In genomic region chr7:32727483-32728411, GRCh38 we compare ENCODE assay signal across 8 cellular contexts.
DNase-seq lines count a peak whose midpoint lies in the region; ATAC-seq and TF ChIP-seq lines count a peak whose summit lies in the region.
"Not testable (repeated sequence)": the region's sequence is repeated elsewhere in the genome, so short reads cannot be mapped to it uniquely, and the experiment has no call there.

No MANE protein-coding gene starts in this region.

- H3K79me2 ChIP-seq in PC-9 (ENCODE audit: low read depth): not testable (repeated sequence)

- intact Hi-C loops in PC-9 (cut with micrococcal nuclease; ENCODE audit: unreplicated experiment): loop anchor here (2.0 to 5.0 kb wide), 2 partner anchors 60 to 233 kb away; partner anchors contain the start of gene AVL9
- intact Hi-C loops in activated T-helper 1 cell treated with anti-CD3 and anti-CD28 coated beads, Interleukin-12 subunit alpha, Interleukin-12 subunit beta, Interleukin-2, Interleukin-4 antibody, amounts not matched to agents 30 ng/mL and 10 ng/mL and 1 ng/mL, durations not matched to agents 14 hours and 24 hours and 36 hours (cut with micrococcal nuclease): loop anchor here (2.0 to 5.0 kb wide), 3 partner anchors 215 to 335 kb away; partner anchors contain the start of genes AVL9 and NT5C3A
- intact Hi-C loops in mucosa of descending colon (cut with DNase I, micrococcal nuclease): not testable (repeated sequence)

- not testable (repeated sequence) for TF ChIP-seq CTCF in PC-9 (conservative IDR thresholded peaks at IDR 0.05); mucosa of descending colon (IDR thresholded peaks at IDR 0.05)

- H3K4me3 ChIP-seq in HUES48 (ENCODE audit: low read depth, low read length): peak overlapping the region; percentile 76
- peak overlapping the region; percentile 63 for H3K4me3 ChIP-seq in PC-9
- peak overlapping the region; percentile 68 for H3K4me3 ChIP-seq in mucosa of descending colon

- BruUV-seq in PC-9 (replicated peaks; lab: Mats Ljungman, UMichigan): not testable (repeated sequence)

- CTCF ChIA-PET in PC-9 (lab: Charles Lee): not testable (repeated sequence)

- H3K4me1 ChIP-seq in HUES48 (ENCODE audit: control insufficient read depth, insufficient read depth, low read length); mucosa of descending colon (ENCODE audit: low read depth): not testable (repeated sequence)
- H3K4me1 ChIP-seq in PC-9 (replicated peaks; ENCODE audit: insufficient read depth): peaks cover 13% of the 10 kb centered on the region

- H3K27ac ChIP-seq in HUES48 (ENCODE audit: low read depth, low read length) (peak overlapping the region; percentile 71), PC-9 (peak overlapping the region; percentile 55; the same call in 1 of the 2 replicates)

- H2AFZ ChIP-seq in PC-9: peak overlapping the region; percentile 82

- not testable (repeated sequence) for H3K4me1 Mint-ChIP-seq in activated T-helper 1 cell treated with anti-CD3 and anti-CD28 coated beads, Interleukin-12 subunit alpha, Interleukin-12 subunit beta, Interleukin-2, Interleukin-4 antibody, amounts not matched to agents 30 ng/mL and 10 ng/mL and 1 ng/mL, durations not matched to agents 14 hours and 24 hours and 36 hours (ENCODE audit: low read depth); stimulated activated memory B cell treated with anti-CD40 and anti-IgM and Interleukin-4, amounts not matched to agents 10 μg/mL and 1 μg/mL and 100 μg/mL, for 72 hours

- H3K9me2 ChIP-seq in PC-9 (ENCODE audit: insufficient read depth): not testable (repeated sequence)

- not testable (repeated sequence) for H3K9me3 Mint-ChIP-seq in activated T-helper 1 cell treated with anti-CD3 and anti-CD28 coated beads, Interleukin-12 subunit alpha, Interleukin-12 subunit beta, Interleukin-2, Interleukin-4 antibody, amounts not matched to agents 30 ng/mL and 10 ng/mL and 1 ng/mL, durations not matched to agents 14 hours and 24 hours and 36 hours; stimulated activated memory B cell treated with anti-CD40 and anti-IgM and Interleukin-4, amounts not matched to agents 10 μg/mL and 1 μg/mL and 100 μg/mL, for 72 hours

- H3K27me3 Mint-ChIP-seq in activated T-helper 1 cell treated with anti-CD3 and anti-CD28 coated beads, Interleukin-12 subunit alpha, Interleukin-12 subunit beta, Interleukin-2, Interleukin-4 antibody, amounts not matched to agents 30 ng/mL and 10 ng/mL and 1 ng/mL, durations not matched to agents 14 hours and 24 hours and 36 hours (ENCODE audit: insufficient read depth): peaks cover 21% of the 10 kb centered on the region
- H3K27me3 Mint-ChIP-seq in stimulated activated memory B cell treated with anti-CD40 and anti-IgM and Interleukin-4, amounts not matched to agents 10 μg/mL and 1 μg/mL and 100 μg/mL, for 72 hours: not testable (repeated sequence)

- not testable (repeated sequence) for H4K20me1 ChIP-seq in PC-9 (ENCODE audit: insufficient read depth)

- not testable (repeated sequence) for H3K36me3 ChIP-seq in HUES48 (ENCODE audit: control insufficient read depth, insufficient read depth, low read length); PC-9 (ENCODE audit: low read depth); mucosa of descending colon (ENCODE audit: low read depth)

- H3K4me3 Mint-ChIP-seq in activated T-helper 1 cell treated with anti-CD3 and anti-CD28 coated beads, Interleukin-12 subunit alpha, Interleukin-12 subunit beta, Interleukin-2, Interleukin-4 antibody, amounts not matched to agents 30 ng/mL and 10 ng/mL and 1 ng/mL, durations not matched to agents 14 hours and 24 hours and 36 hours: peak overlapping the region; percentile 79
- H3K4me3 Mint-ChIP-seq in stimulated activated memory B cell treated with anti-CD40 and anti-IgM and Interleukin-4, amounts not matched to agents 10 μg/mL and 1 μg/mL and 100 μg/mL, for 72 hours: peak overlapping the region; percentile 80

- POLR2A ChIA-PET in PC-9 (lab: Charles Lee; ENCODE audit: unreplicated experiment): not testable (repeated sequence)

- H3K9me3 ChIP-seq in HUES48 (ENCODE audit: control insufficient read depth, insufficient read depth, low read length); PC-9 (ENCODE audit: insufficient read depth, low read depth); mucosa of descending colon: not testable (repeated sequence)

- H3K27me3 ChIP-seq in HUES48 (ENCODE audit: control insufficient read depth, insufficient read depth, low read length); PC-9 (ENCODE audit: insufficient read depth, low read depth): not testable (repeated sequence)

- DNase-seq in Daoy (ENCODE audit: low read depth) (peak; percentile 81), PC-9 (peak; percentile 26 to 66), fibroblast of gingiva (ENCODE audit: low read depth) (peak; percentile 51), mucosa of descending colon (peak; percentile 36 to 73 (median 59))
- DNase-seq in activated T-helper 1 cell treated with anti-CD3 and anti-CD28 coated beads, Interleukin-12 subunit alpha, Interleukin-12 subunit beta, Interleukin-2, Interleukin-4 antibody, amounts not matched to agents 30 ng/mL and 10 ng/mL and 1 ng/mL, durations not matched to agents 14 hours and 24 hours and 36 hours (ENCODE audit: low spot score): peak; percentile 9

- H3K36me3 Mint-ChIP-seq in activated T-helper 1 cell treated with anti-CD3 and anti-CD28 coated beads, Interleukin-12 subunit alpha, Interleukin-12 subunit beta, Interleukin-2, Interleukin-4 antibody, amounts not matched to agents 30 ng/mL and 10 ng/mL and 1 ng/mL, durations not matched to agents 14 hours and 24 hours and 36 hours (ENCODE audit: low read depth); stimulated activated memory B cell treated with anti-CD40 and anti-IgM and Interleukin-4, amounts not matched to agents 10 μg/mL and 1 μg/mL and 100 μg/mL, for 72 hours: not testable (repeated sequence)

- H3K4me2 ChIP-seq in PC-9: peak overlapping the region; percentile 82

- peaks cover 11% of the 10 kb centered on the region; the same call in 1 of the 2 replicates for H3F3A ChIP-seq in PC-9 (ENCODE audit: insufficient read depth, low read depth)

- peak overlapping the region; percentile 81 for H3K9ac ChIP-seq in HUES48 (ENCODE audit: low read depth, low read length)

- not testable (repeated sequence) for H3K27ac Mint-ChIP-seq in activated T-helper 1 cell treated with anti-CD3 and anti-CD28 coated beads, Interleukin-12 subunit alpha, Interleukin-12 subunit beta, Interleukin-2, Interleukin-4 antibody, amounts not matched to agents 30 ng/mL and 10 ng/mL and 1 ng/mL, durations not matched to agents 14 hours and 24 hours and 36 hours
- H3K27ac Mint-ChIP-seq in stimulated activated memory B cell treated with anti-CD40 and anti-IgM and Interleukin-4, amounts not matched to agents 10 μg/mL and 1 μg/mL and 100 μg/mL, for 72 hours: peak overlapping the region; percentile 78

- peak; percentile 56 for ATAC-seq in GM21737 (IDR thresholded peaks at IDR 0.05; ENCODE audit: unreplicated experiment)
- ATAC-seq in mucosa of descending colon: peak; percentile 83
- peak; percentile 82 for ATAC-seq in stimulated activated memory B cell treated with anti-CD40 and anti-IgM and Interleukin-4, amounts not matched to agents 10 μg/mL and 1 μg/mL and 100 μg/mL, for 72 hours

Comparison
In these comparisons a context has a peak if more than half of its experiments do, and no peak if none do; other contexts are left out.
1. Peak in every context shown above with its lines: DNase-seq, ATAC-seq, H3K4me3 ChIP-seq and H3K27ac ChIP-seq.
2. DNase-seq: peak in every context shown above with its lines; median percentile 81 in Daoy; 59 in mucosa of descending colon; 51 in fibroblast of gingiva; 46 in PC-9; 9 in activated T-helper 1 cell treated with anti-CD3 and anti-CD28 coated beads, Interleukin-12 subunit alpha, Interleukin-12 subunit beta, Interleukin-2, Interleukin-4 antibody, amounts not matched to agents 30 ng/mL and 10 ng/mL and 1 ng/mL, durations not matched to agents 14 hours and 24 hours and 36 hours.